In the genomic region with DNA sequence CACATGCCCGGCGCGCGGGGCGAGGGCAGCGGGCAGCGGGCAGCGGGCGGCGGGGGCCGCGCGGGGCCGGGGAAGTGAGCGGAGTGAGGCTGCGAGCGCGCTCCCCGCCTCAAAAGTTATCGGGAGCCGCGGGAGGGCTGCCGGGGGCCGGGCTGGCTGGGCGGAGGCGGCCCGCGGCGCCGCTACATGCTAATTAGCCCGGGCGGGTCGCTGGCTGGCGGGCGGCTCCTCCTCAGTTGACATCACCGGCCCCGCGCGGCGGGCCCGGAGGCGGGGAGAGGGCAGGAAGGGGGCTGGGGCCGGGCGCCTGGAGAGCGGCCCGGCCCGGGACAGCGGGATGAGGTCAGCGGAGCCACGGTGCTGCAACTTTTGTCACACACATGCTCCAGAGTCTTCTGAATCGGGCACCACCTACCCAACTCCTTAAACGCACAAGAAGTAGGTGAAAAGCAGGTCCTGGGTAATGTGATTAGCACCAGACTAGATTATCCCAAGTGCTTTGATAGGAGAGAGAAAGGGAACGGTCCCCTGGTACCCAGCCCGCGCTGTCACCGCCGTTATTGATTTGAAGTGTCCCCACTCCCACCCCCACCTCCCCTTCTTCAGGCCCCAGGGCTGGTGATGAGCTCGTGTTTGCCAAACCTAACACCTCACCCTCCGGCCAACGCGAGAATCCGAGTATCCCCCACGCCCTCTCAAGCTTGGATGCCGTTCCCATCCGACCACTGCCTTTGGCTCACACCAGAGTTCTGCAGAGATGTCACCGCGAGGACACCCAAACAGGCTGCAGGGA, we compare ENCODE assay signal across 8 cellular contexts. TPM values are rescaled to one million over a fixed set of nuclear protein-coding genes. Genes with fewer than 3 reads are reported as not detected.
A peak's percentile ranks its signal among the peaks of the same experiment; 100 is the strongest.
DNase-seq lines count a peak whose midpoint lies in the region; ATAC-seq and TF ChIP-seq lines count a peak whose summit lies in the region.

A gene with protein sequence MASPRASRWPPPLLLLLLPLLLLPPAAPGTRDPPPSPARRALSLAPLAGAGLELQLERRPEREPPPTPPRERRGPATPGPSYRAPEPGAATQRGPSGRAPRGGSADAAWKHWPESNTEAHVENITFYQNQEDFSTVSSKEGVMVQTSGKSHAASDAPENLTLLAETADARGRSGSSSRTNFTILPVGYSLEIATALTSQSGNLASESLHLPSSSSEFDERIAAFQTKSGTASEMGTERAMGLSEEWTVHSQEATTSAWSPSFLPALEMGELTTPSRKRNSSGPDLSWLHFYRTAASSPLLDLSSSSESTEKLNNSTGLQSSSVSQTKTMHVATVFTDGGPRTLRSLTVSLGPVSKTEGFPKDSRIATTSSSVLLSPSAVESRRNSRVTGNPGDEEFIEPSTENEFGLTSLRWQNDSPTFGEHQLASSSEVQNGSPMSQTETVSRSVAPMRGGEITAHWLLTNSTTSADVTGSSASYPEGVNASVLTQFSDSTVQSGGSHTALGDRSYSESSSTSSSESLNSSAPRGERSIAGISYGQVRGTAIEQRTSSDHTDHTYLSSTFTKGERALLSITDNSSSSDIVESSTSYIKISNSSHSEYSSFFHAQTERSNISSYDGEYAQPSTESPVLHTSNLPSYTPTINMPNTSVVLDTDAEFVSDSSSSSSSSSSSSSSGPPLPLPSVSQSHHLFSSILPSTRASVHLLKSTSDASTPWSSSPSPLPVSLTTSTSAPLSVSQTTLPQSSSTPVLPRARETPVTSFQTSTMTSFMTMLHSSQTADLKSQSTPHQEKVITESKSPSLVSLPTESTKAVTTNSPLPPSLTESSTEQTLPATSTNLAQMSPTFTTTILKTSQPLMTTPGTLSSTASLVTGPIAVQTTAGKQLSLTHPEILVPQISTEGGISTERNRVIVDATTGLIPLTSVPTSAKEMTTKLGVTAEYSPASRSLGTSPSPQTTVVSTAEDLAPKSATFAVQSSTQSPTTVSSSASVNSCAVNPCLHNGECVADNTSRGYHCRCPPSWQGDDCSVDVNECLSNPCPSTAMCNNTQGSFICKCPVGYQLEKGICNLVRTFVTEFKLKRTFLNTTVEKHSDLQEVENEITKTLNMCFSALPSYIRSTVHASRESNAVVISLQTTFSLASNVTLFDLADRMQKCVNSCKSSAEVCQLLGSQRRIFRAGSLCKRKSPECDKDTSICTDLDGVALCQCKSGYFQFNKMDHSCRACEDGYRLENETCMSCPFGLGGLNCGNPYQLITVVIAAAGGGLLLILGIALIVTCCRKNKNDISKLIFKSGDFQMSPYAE (N-terminal part only) (minus strand): TSS at position 85 of the 793 bp plus-strand sequence. CDS start 107 bp downstream, outside the sequence.

- peaks cover 47% of the 10 kb centered on the region for H3K4me1 Mint-ChIP-seq in activated T-helper 2 cell treated with anti-CD3 and anti-CD28 coated beads, Interferon-gamma antibody, Interleukin-2, Interleukin-4, amounts not matched to agents 10 μg/mL and 5 μg/mL and 100 μg/mL, durations not matched to agents 14 hours and 24 hours and 36 hours (ENCODE audit: low read depth)
- H3K4me1 Mint-ChIP-seq in nephron progenitor cell = peaks cover 59% of the 10 kb centered on the region
- peaks cover 45% of the 10 kb centered on the region for H3K4me1 Mint-ChIP-seq in stimulated activated naive CD8-positive, alpha-beta T cell treated with anti-CD3 and anti-CD28 coated beads, Interleukin-15, Interleukin-2, amounts not matched to agents 100 ng/mL and 50 ng/mL, for 24 hours (ENCODE audit: low read depth)

- H3K9me3 Mint-ChIP-seq in activated T-helper 2 cell treated with anti-CD3 and anti-CD28 coated beads, Interferon-gamma antibody, Interleukin-2, Interleukin-4, amounts not matched to agents 10 μg/mL and 5 μg/mL and 100 μg/mL, durations not matched to agents 14 hours and 24 hours and 36 hours = no peaks in the 10 kb centered on the region
- peaks cover 3% of the 10 kb centered on the region for H3K9me3 Mint-ChIP-seq in nephron progenitor cell
- no peaks in the 10 kb centered on the region for H3K9me3 Mint-ChIP-seq in stimulated activated naive CD8-positive, alpha-beta T cell treated with anti-CD3 and anti-CD28 coated beads, Interleukin-15, Interleukin-2, amounts not matched to agents 100 ng/mL and 50 ng/mL, for 24 hours

- H3K79me2 ChIP-seq in PC-9 (ENCODE audit: low read depth) = no peaks in the 10 kb centered on the region

- H3F3A ChIP-seq in PC-9 (ENCODE audit: insufficient read depth, low read depth) = peaks cover 16% of the 10 kb centered on the region; the same call in 1 of the 2 replicates

- peak within 1 kb of the TSS; percentile 65 for H2AFZ ChIP-seq in PC-9

- H3K27ac ChIP-seq in PC-9 = no peak within 1 kb of the TSS

- H3K36me3 ChIP-seq in PC-9 (ENCODE audit: low read depth) = no peaks in the 10 kb centered on the region

- H3K27me3 Mint-ChIP-seq in activated T-helper 2 cell treated with anti-CD3 and anti-CD28 coated beads, Interferon-gamma antibody, Interleukin-2, Interleukin-4, amounts not matched to agents 10 μg/mL and 5 μg/mL and 100 μg/mL, durations not matched to agents 14 hours and 24 hours and 36 hours (ENCODE audit: low read depth) = peaks cover 27% of the 10 kb centered on the region
- H3K27me3 Mint-ChIP-seq in nephron progenitor cell (ENCODE audit: low read depth, poor library complexity) = peaks cover 24% of the 10 kb centered on the region
- H3K27me3 Mint-ChIP-seq in stimulated activated naive CD8-positive, alpha-beta T cell treated with anti-CD3 and anti-CD28 coated beads, Interleukin-15, Interleukin-2, amounts not matched to agents 100 ng/mL and 50 ng/mL, for 24 hours = peaks cover 12% of the 10 kb centered on the region

- POLR2A ChIA-PET in PC-9 (lab: Charles Lee; ENCODE audit: unreplicated experiment) = interaction anchor here (0.6 kb wide), 1 partner anchor 170 kb away, joined by 3 read pairs; no protein-coding TSS in a partner anchor

- no peaks in the 10 kb centered on the region for H4K20me1 ChIP-seq in PC-9 (ENCODE audit: insufficient read depth)

- peaks cover 18% of the 10 kb centered on the region for H3K36me3 Mint-ChIP-seq in activated T-helper 2 cell treated with anti-CD3 and anti-CD28 coated beads, Interferon-gamma antibody, Interleukin-2, Interleukin-4, amounts not matched to agents 10 μg/mL and 5 μg/mL and 100 μg/mL, durations not matched to agents 14 hours and 24 hours and 36 hours (ENCODE audit: low read depth)
- H3K36me3 Mint-ChIP-seq in nephron progenitor cell (ENCODE audit: low read depth) = no peaks in the 10 kb centered on the region
- no peaks in the 10 kb centered on the region for H3K36me3 Mint-ChIP-seq in stimulated activated naive CD8-positive, alpha-beta T cell treated with anti-CD3 and anti-CD28 coated beads, Interleukin-15, Interleukin-2, amounts not matched to agents 100 ng/mL and 50 ng/mL, for 24 hours (ENCODE audit: low read depth)

- H3K4me3 ChIP-seq in PC-9 = peak within 1 kb of the TSS; percentile 61

- no peaks in the 10 kb centered on the region for H3K27me3 ChIP-seq in PC-9 (ENCODE audit: insufficient read depth, low read depth)

- H3K9me2 ChIP-seq in PC-9 (ENCODE audit: insufficient read depth) = no peaks in the 10 kb centered on the region

- DNase-seq in ACHN (peak; percentile 79), PC-9 (peak; percentile 51 to 85), fibroblast of peridontal ligament (ENCODE audit: extremely low read depth) (peak; percentile 71), nephron progenitor cell (peak; percentile 83)
- DNase-seq in activated T-helper 2 cell treated with anti-CD3 and anti-CD28 coated beads, Interferon-gamma antibody, Interleukin-2, Interleukin-4, amounts not matched to agents 10 μg/mL and 5 μg/mL and 100 μg/mL, durations not matched to agents 14 hours and 24 hours and 36 hours (ENCODE audit: low spot score) = peak; percentile 75

- H3K27ac Mint-ChIP-seq in activated T-helper 2 cell treated with anti-CD3 and anti-CD28 coated beads, Interferon-gamma antibody, Interleukin-2, Interleukin-4, amounts not matched to agents 10 μg/mL and 5 μg/mL and 100 μg/mL, durations not matched to agents 14 hours and 24 hours and 36 hours = peak within 1 kb of the TSS; percentile 89
- H3K27ac Mint-ChIP-seq in nephron progenitor cell = no peak within 1 kb of the TSS
- peak within 1 kb of the TSS; percentile 90 for H3K27ac Mint-ChIP-seq in stimulated activated naive CD8-positive, alpha-beta T cell treated with anti-CD3 and anti-CD28 coated beads, Interleukin-15, Interleukin-2, amounts not matched to agents 100 ng/mL and 50 ng/mL, for 24 hours

- CTCF ChIA-PET in PC-9 (lab: Charles Lee) = no interaction called here

- ATAC-seq in GM18867 (IDR thresholded peaks at IDR 0.05; ENCODE audit: unreplicated experiment) (peak; percentile 66), HG03159 (IDR thresholded peaks at IDR 0.05; ENCODE audit: unreplicated experiment) (peak; percentile 60)

- TF ChIP-seq CTCF in PC-9 (conservative IDR thresholded peaks at IDR 0.05) (no peak), nephron progenitor cell (IDR thresholded peaks at IDR 0.05) (no peak)

- peak within 1 kb of the TSS; percentile 98 for H3K4me2 ChIP-seq in PC-9

- H3K4me1 ChIP-seq in PC-9 (replicated peaks; ENCODE audit: insufficient read depth) = peaks cover 49% of the 10 kb centered on the region

- peak within 1 kb of the TSS; percentile 95 for H3K4me3 Mint-ChIP-seq in activated T-helper 2 cell treated with anti-CD3 and anti-CD28 coated beads, Interferon-gamma antibody, Interleukin-2, Interleukin-4, amounts not matched to agents 10 μg/mL and 5 μg/mL and 100 μg/mL, durations not matched to agents 14 hours and 24 hours and 36 hours (ENCODE audit: low read depth)
- peak within 1 kb of the TSS; percentile 89 for H3K4me3 Mint-ChIP-seq in nephron progenitor cell
- peak within 1 kb of the TSS; percentile 95 for H3K4me3 Mint-ChIP-seq in stimulated activated naive CD8-positive, alpha-beta T cell treated with anti-CD3 and anti-CD28 coated beads, Interleukin-15, Interleukin-2, amounts not matched to agents 100 ng/mL and 50 ng/mL, for 24 hours

- TSS peak; percentile 94 for BruUV-seq in PC-9 (replicated peaks; lab: Mats Ljungman, UMichigan)

- H3K9me3 ChIP-seq in PC-9 (ENCODE audit: insufficient read depth, low read depth) = no peaks in the 10 kb centered on the region

- in situ Hi-C loops in ACHN (cut with HindIII; ENCODE audit: low pct_ligation_motif_present, low pct_unique_long_range_greater_than_20kb, low sequenced_read_pairs) = no loop called here

- intact Hi-C loops in PC-9 (cut with micrococcal nuclease; ENCODE audit: unreplicated experiment) = loop anchor here (1.0 kb wide), 1 partner anchor 73 kb away; no protein-coding TSS in a partner anchor
- intact Hi-C loops in activated T-helper 2 cell treated with anti-CD3 and anti-CD28 coated beads, Interferon-gamma antibody, Interleukin-2, Interleukin-4, amounts not matched to agents 10 μg/mL and 5 μg/mL and 100 μg/mL, durations not matched to agents 14 hours and 24 hours and 36 hours (cut with micrococcal nuclease) = loop anchor here (1.0 to 5.0 kb wide), 2 partner anchors 85 to 321 kb away; partner anchors contain the start of gene ZNF148

RNA-seq across cellular contexts. Expression of the gene that starts here (rescaled TPM):
- 30.2 and 33.5 TPM in 2 replicates for total RNA-seq in PC-9 (2021)
- total RNA-seq in activated T-helper 2 cell treated with anti-CD3 and anti-CD28 coated beads, Interferon-gamma antibody, Interleukin-2, Interleukin-4, amounts not matched to agents 10 μg/mL and 5 μg/mL and 100 μg/mL, durations not matched to agents 14 hours and 24 hours and 36 hours = 58.0 and 59.1 TPM in 2 replicates
